ENCODE assay signal across 19 cellular contexts in the genomic region with DNA sequence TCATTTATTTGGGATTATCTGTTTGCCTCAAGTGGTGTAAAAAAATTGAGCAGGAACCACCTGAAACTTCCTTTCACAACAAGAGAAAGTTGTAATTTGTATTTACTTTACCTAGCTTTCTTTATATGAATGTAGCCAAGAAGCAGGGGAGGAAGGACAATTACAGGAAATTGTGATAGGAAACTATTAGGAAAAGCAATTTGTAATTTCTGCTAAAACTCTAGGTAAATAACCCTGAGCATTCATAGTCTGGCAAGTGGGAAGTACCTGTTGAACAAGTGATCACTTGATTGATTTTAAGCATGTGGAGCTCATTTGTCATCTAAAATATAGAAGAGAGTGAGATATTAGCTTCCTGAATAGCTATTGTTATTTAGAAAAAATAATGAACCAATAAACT. TPM values are rescaled to one million over a fixed set of nuclear protein-coding genes. Genes with fewer than 3 reads are reported as not detected.
DNase-seq lines count a peak whose midpoint lies in the region; ATAC-seq and TF ChIP-seq lines count a peak whose summit lies in the region.
"Had no signal": no experiment of that assay in that cellular context is flagged by ENCODE, and none has a peak within 500 bp of the region (broad histone marks: within the 10 kb centered on the region; RNA-seq: fewer than 3 reads in every experiment).

No MANE protein-coding gene starts in this region.

- H3K27ac ChIP-seq in mesendoderm (ENCODE audit: low read depth, low read length), result no peak overlapping the region
- H3K27ac ChIP-seq in tibial artery, result peak overlapping the region; percentile 77 to 80
- H3K27ac ChIP-seq: C4-2B, KMS-11, parathyroid adenoma had no signal

- H3K4me1 ChIP-seq in Loucy (ENCODE audit: insufficient read depth, low read length, poor library complexity, severe bottlenecking) (peaks cover 62% of the 10 kb centered on the region), mesendoderm (ENCODE audit: control insufficient read depth, low read depth, low read length) (no peaks in the 10 kb centered on the region), tibial artery (peaks cover 0 to 79% (median 15%) of the 10 kb centered on the region in 4 donors)
- H3K4me1 ChIP-seq: parathyroid adenoma had no signal

- no peaks in the 10 kb centered on the region for H3K27me3 ChIP-seq in Loucy (ENCODE audit: insufficient read depth, low read length, poor library complexity, severe bottlenecking)
- H3K27me3 ChIP-seq in mesendoderm (ENCODE audit: insufficient read depth, low read length, poor library complexity), result no peaks in the 10 kb centered on the region
- H3K27me3 ChIP-seq in tibial artery, result no peaks in the 10 kb centered on the region

- no peak overlapping the region for H3K18ac ChIP-seq in mesendoderm (ENCODE audit: low read length)

- H2AFZ ChIP-seq in Loucy (ENCODE audit: low read length), result no peak overlapping the region
- H2AFZ ChIP-seq: parathyroid adenoma had no signal

- no peak overlapping the region for H3K56ac ChIP-seq in mesendoderm (ENCODE audit: low read length)

- peaks cover 47% of the 10 kb centered on the region for H3K4me1 Mint-ChIP-seq in endothelial cell (ENCODE audit: unreplicated experiment)

- H3K9ac ChIP-seq in Loucy (ENCODE audit: low read depth, low read length, poor library complexity, severe bottlenecking) (no peak overlapping the region), mesendoderm (ENCODE audit: low read length) (no peak overlapping the region)
- H3K9ac ChIP-seq: KMS-11, parathyroid adenoma, SK-N-SH had no signal

- H2BK15ac ChIP-seq in mesendoderm (replicated peaks; ENCODE audit: low read depth), result peak overlapping the region; percentile 57

- no peak for ATAC-seq in GM21723 (IDR thresholded peaks at IDR 0.05; ENCODE audit: unreplicated experiment)
- no peak for ATAC-seq in HG03135 (IDR thresholded peaks at IDR 0.05; ENCODE audit: unreplicated experiment)
- ATAC-seq: effector memory CD8-positive, alpha-beta T cell had no signal

- H3F3A ChIP-seq in Loucy (ENCODE audit: low read depth), result no peaks in the 10 kb centered on the region

- no peak overlapping the region for H3K23ac ChIP-seq in mesendoderm (ENCODE audit: low read length)

- no peaks in the 10 kb centered on the region for H3K9me2 ChIP-seq in Loucy (replicated peaks; ENCODE audit: low read depth, low read length)
- H3K9me2 ChIP-seq: SK-N-SH had no signal

- H4K8ac ChIP-seq in mesendoderm (ENCODE audit: low read depth, low read length), result no peak overlapping the region

- H2BK5ac ChIP-seq in mesendoderm (ENCODE audit: low read length), result no peak overlapping the region

- DNase-seq in endothelial cell (ENCODE audit: low spot score), result no peak
- DNase-seq in mesendoderm, result no peak
- DNase-seq in tibial artery, result no peak
- no peak for DNase-seq in NCI-H524 treated with DMSO at 0.1 percent for 48 hours (lab: John Stamatoyannopoulos, UW)
- DNase-seq: activated CD4-positive, alpha-beta T cell treated with anti-CD3 and anti-CD28 coated beads, Interleukin-2, amount 50 U/mL, for 1 hour; activated T-cell treated with anti-CD3 and anti-CD28 coated beads, Interleukin-2, amount 50 U/mL, for 48 hours; central memory CD4-positive, alpha-beta T cell; DMS79 treated with DMSO at 0.1 percent for 48 hours; effector memory CD8-positive, alpha-beta T cell; mucosa of descending colon; NCI-H446 treated with DMSO at 0.1 percent for 48 hours; OCI-M1; SK-N-SH had no signal

- peak overlapping the region; percentile 98 for H3K4me3 Mint-ChIP-seq in endothelial cell (ENCODE audit: unreplicated experiment)
- H3K4me3 Mint-ChIP-seq: effector memory CD8-positive, alpha-beta T cell had no signal

- H3K4me3 ChIP-seq in Loucy (ENCODE audit: low read length, poor library complexity, severe bottlenecking) (peak overlapping the region; percentile 12), mesendoderm (ENCODE audit: low read length) (no peak overlapping the region), tibial artery (peak overlapping the region; percentile 3 to 60)
- H3K4me3 ChIP-seq: mucosa of descending colon had no signal

- no peak overlapping the region for H3K4ac ChIP-seq in mesendoderm (ENCODE audit: low read depth, low read length)

- H3K9me3 Mint-ChIP-seq in endothelial cell (ENCODE audit: unreplicated experiment), result no peaks in the 10 kb centered on the region

- H3K36me3 ChIP-seq in Loucy (ENCODE audit: insufficient read depth, low read length), result no peaks in the 10 kb centered on the region
- H3K36me3 ChIP-seq in mesendoderm (ENCODE audit: control insufficient read depth, insufficient read depth, low read length), result no peaks in the 10 kb centered on the region
- H3K36me3 ChIP-seq in tibial artery, result no peaks in the 10 kb centered on the region

- no peak for TF ChIP-seq CTCF in Loucy (conservative IDR thresholded peaks at IDR 0.05; ENCODE audit: low read length)
- TF ChIP-seq CTCF in endothelial cell (IDR thresholded peaks at IDR 0.05; ENCODE audit: unreplicated experiment), result no peak
- no peak for TF ChIP-seq CTCF in tibial artery (IDR thresholded peaks at IDR 0.05)

- no peak overlapping the region for H2AK5ac ChIP-seq in mesendoderm (ENCODE audit: low read length)

- H3K36me3 Mint-ChIP-seq in endothelial cell (ENCODE audit: low read depth, unreplicated experiment), result peaks cover 63% of the 10 kb centered on the region

- no peaks in the 10 kb centered on the region for H4K20me1 ChIP-seq in Loucy (ENCODE audit: insufficient read depth, low read length, poor library complexity, severe bottlenecking)

- H3K9me3 ChIP-seq in Loucy (ENCODE audit: insufficient read depth, low read depth, low read length) (no peaks in the 10 kb centered on the region), tibial artery (no peaks in the 10 kb centered on the region)
- H3K9me3 ChIP-seq: mucosa of descending colon, SK-N-SH had no signal

- H3K79me1 ChIP-seq in mesendoderm (ENCODE audit: low read length), result no peaks in the 10 kb centered on the region

- H3K27ac Mint-ChIP-seq in endothelial cell (ENCODE audit: unreplicated experiment), result peak overlapping the region; percentile 75
- H3K27ac Mint-ChIP-seq: effector memory CD8-positive, alpha-beta T cell had no signal

- no peak overlapping the region for H2BK120ac ChIP-seq in mesendoderm (ENCODE audit: low read depth, low read length)

- no peak overlapping the region for H4K5ac ChIP-seq in mesendoderm (ENCODE audit: low read length)

- intact Hi-C loops in tibial artery (cut with DNase I; ENCODE audit: low total_unique reads), result no loop called here

- H3K4me2 ChIP-seq in Loucy (ENCODE audit: low read depth, low read length, poor library complexity, severe bottlenecking) (peak overlapping the region; percentile 81), mesendoderm (ENCODE audit: low read length) (no peak overlapping the region)
- H3K4me2 ChIP-seq: KMS-11, SK-N-SH had no signal

- H3K27me3 Mint-ChIP-seq in endothelial cell (ENCODE audit: unreplicated experiment), result peaks cover 6% of the 10 kb centered on the region
- H3K27me3 Mint-ChIP-seq: effector memory CD8-positive, alpha-beta T cell had no signal

- H3K79me2 ChIP-seq in Loucy (ENCODE audit: insufficient read depth, low read length) (peaks cover 12% of the 10 kb centered on the region; the same call in 1 of the 2 replicates), mesendoderm (ENCODE audit: control insufficient read depth, insufficient read depth, low read length) (no peaks in the 10 kb centered on the region)
- H3K79me2 ChIP-seq: parathyroid adenoma had no signal

RNA-seq across cellular contexts. Expression of a gene that starts 5.0 kb away (rescaled TPM):
- 735 TPM for total RNA-seq in endothelial cell (ENCODE audit: unreplicated experiment)
- polyA plus RNA-seq in mesendoderm (2013, experiment 1 of 2), result 7.2 TPM
- polyA plus RNA-seq in mesendoderm (2013, experiment 2 of 2), result 7.3 TPM
